29 cellular contexts compared by ENCODE assay signal in genomic region chr1:158649052-158649451, GRCh38. TPM values are rescaled to one million over a fixed set of nuclear protein-coding genes. Genes with fewer than 3 reads are reported as not detected.
A peak's percentile ranks its signal among the peaks of the same experiment; 100 is the strongest.
DNase-seq lines count a peak whose midpoint lies in the region; ATAC-seq and TF ChIP-seq lines count a peak whose summit lies in the region.
"Had no signal": no experiment of that assay in that cellular context is flagged by ENCODE, and none has a peak within 500 bp of the region (broad histone marks: within the 10 kb centered on the region; RNA-seq: fewer than 3 reads in every experiment).

No MANE protein-coding gene starts in this region.

- no peak overlapping the region for H3K4me2 ChIP-seq in OCI-LY3 (ENCODE audit: low read length)
- H3K4me2 ChIP-seq: SK-N-SH had no signal

- no peak overlapping the region for H3K27ac ChIP-seq in OCI-LY3 (ENCODE audit: low read length)
- no peak overlapping the region for H3K27ac ChIP-seq in endodermal cell (ENCODE audit: low read depth, low read length)
- H3K27ac ChIP-seq in uterus, result no peak overlapping the region
- H3K27ac ChIP-seq: HL-60 had no signal

- H3K27me3 Mint-ChIP-seq in endodermal cell (ENCODE audit: insufficient read depth), result no peaks in the 10 kb centered on the region
- H3K27me3 Mint-ChIP-seq: stimulated activated naive B cell treated with anti-CD40 and anti-IgM and Interleukin-4, amounts not matched to agents 10 μg/mL and 1 μg/mL and 100 μg/mL, for 72 hours had no signal

- no peaks in the 10 kb centered on the region for H3K4me1 Mint-ChIP-seq in endodermal cell

- no peak overlapping the region for H3K4me3 ChIP-seq in GM06990 (replicated peaks; ENCODE audit: low read depth, low read length)
- no peak overlapping the region for H3K4me3 ChIP-seq in OCI-LY3 (ENCODE audit: low read length)
- no peak overlapping the region for H3K4me3 ChIP-seq in endodermal cell (ENCODE audit: low read length)
- H3K4me3 ChIP-seq in uterus, result no peak overlapping the region

- ATAC-seq in GM18867 (IDR thresholded peaks at IDR 0.05; ENCODE audit: unreplicated experiment), result peak; percentile 66
- ATAC-seq in Right ventricle myocardium inferior, result no peak
- ATAC-seq: left colon; stimulated activated naive B cell treated with anti-CD40 and anti-IgM and Interleukin-4, amounts not matched to agents 10 μg/mL and 1 μg/mL and 100 μg/mL, for 72 hours had no signal

- no peaks in the 10 kb centered on the region for H4K20me1 ChIP-seq in OCI-LY3 (ENCODE audit: insufficient read depth, low read length)

- H3K9ac ChIP-seq in OCI-LY3 (ENCODE audit: low read length), result no peak overlapping the region
- H3K9ac ChIP-seq in endodermal cell (ENCODE audit: extremely low read depth, low read length, poor library complexity, severe bottlenecking), result no peak overlapping the region
- H3K9ac ChIP-seq: SK-N-SH had no signal

- no peaks in the 10 kb centered on the region for H3K79me2 ChIP-seq in OCI-LY3 (ENCODE audit: low read length)

- peak; percentile 23 for TF ChIP-seq CTCF in GM06990 (IDR thresholded peaks at IDR 0.05; ENCODE audit: insufficient read depth, low read length, poor library complexity, severe bottlenecking)
- TF ChIP-seq CTCF in OCI-LY3 (IDR thresholded peaks at IDR 0.05; ENCODE audit: low read depth, low read length), result peak; percentile 59
- TF ChIP-seq CTCF in endodermal cell (conservative IDR thresholded peaks at IDR 0.05), result peak; percentile 53
- no peak for TF ChIP-seq CTCF in uterus (IDR thresholded peaks at IDR 0.05)

- H2AFZ ChIP-seq in OCI-LY3 (ENCODE audit: low read depth, low read length), result no peak overlapping the region

- DNase-seq in GM06990 (ENCODE audit: extremely low read depth, insufficient read length), result no peak
- DNase-seq in endodermal cell, result no peak
- no peak for DNase-seq in uterus
- no peak for DNase-seq in HPDE6-E6E7 (ENCODE audit: extremely low spot score)
- no peak for DNase-seq in Right ventricle myocardium inferior (ENCODE audit: missing footprints)
- DNase-seq: activated naive CD4-positive, alpha-beta T cell treated with anti-CD3 and anti-CD28 coated beads, Interleukin-2, amount 50 U/mL, for 16 hours; activated T-cell treated with anti-CD3 and anti-CD28 coated beads, Interleukin-2, amount 50 U/mL, for 48 hours; dermis blood vessel endothelial cell; DMS79; GOT3; IMR-90; left colon; mesenchymal stem cell; MV-4-11; NCI-H1694 treated with DMSO at 0.1 percent for 48 hours; NCI-H2171 treated with DMSO at 0.1 percent for 48 hours; NCI-H748 treated with DMSO at 0.1 percent for 48 hours; retina; SK-N-SH; stimulated activated CD4-positive, alpha-beta T cell treated with anti-CD3 and anti-CD28 coated beads, Interleukin-2, amount 100 ng/mL, for 48 hours; stimulated activated naive B cell treated with anti-CD40 and anti-IgM and Interleukin-4, amounts not matched to agents 10 μg/mL and 1 μg/mL and 100 μg/mL, for 72 hours had no signal

- H3K9me3 Mint-ChIP-seq in endodermal cell, result no peaks in the 10 kb centered on the region
- H3K9me3 Mint-ChIP-seq: stimulated activated naive B cell treated with anti-CD40 and anti-IgM and Interleukin-4, amounts not matched to agents 10 μg/mL and 1 μg/mL and 100 μg/mL, for 72 hours had no signal

- H3K27ac Mint-ChIP-seq in endodermal cell, result no peak overlapping the region
- H3K27ac Mint-ChIP-seq: stimulated activated naive B cell treated with anti-CD40 and anti-IgM and Interleukin-4, amounts not matched to agents 10 μg/mL and 1 μg/mL and 100 μg/mL, for 72 hours had no signal

- H3K9me3 ChIP-seq in OCI-LY3 (ENCODE audit: insufficient read depth, low read length) (no peaks in the 10 kb centered on the region), endodermal cell (ENCODE audit: control insufficient read depth, low read length) (no peaks in the 10 kb centered on the region), uterus (no peaks in the 10 kb centered on the region)
- H3K9me3 ChIP-seq: SK-N-SH had no signal

- intact Hi-C loops in uterus (cut with DNase I; ENCODE audit: low total_unique reads) (no loop called here), Right ventricle myocardium inferior (cut with DNase I) (no loop called here)

- peaks cover 19% of the 10 kb centered on the region for H3K4me1 ChIP-seq in OCI-LY3 (ENCODE audit: low read length)
- H3K4me1 ChIP-seq in endodermal cell (ENCODE audit: control insufficient read depth, insufficient read depth, low read length), result no peaks in the 10 kb centered on the region
- H3K4me1 ChIP-seq in uterus, result no peaks in the 10 kb centered on the region

- H3K27me3 ChIP-seq in GM06990 (replicated peaks; ENCODE audit: control insufficient read depth, insufficient read depth, low read length) (no peaks in the 10 kb centered on the region), OCI-LY3 (ENCODE audit: low read depth, low read length) (no peaks in the 10 kb centered on the region), endodermal cell (ENCODE audit: control insufficient read depth, insufficient read depth, low read length, poor library complexity, severe bottlenecking) (no peaks in the 10 kb centered on the region), uterus (no peaks in the 10 kb centered on the region)

- no peak overlapping the region for H3K4me3 Mint-ChIP-seq in endodermal cell
- H3K4me3 Mint-ChIP-seq: stimulated activated naive B cell treated with anti-CD40 and anti-IgM and Interleukin-4, amounts not matched to agents 10 μg/mL and 1 μg/mL and 100 μg/mL, for 72 hours had no signal

- no peaks in the 10 kb centered on the region for H3K36me3 Mint-ChIP-seq in endodermal cell (ENCODE audit: low read depth)
- H3K36me3 Mint-ChIP-seq: stimulated activated naive B cell treated with anti-CD40 and anti-IgM and Interleukin-4, amounts not matched to agents 10 μg/mL and 1 μg/mL and 100 μg/mL, for 72 hours had no signal

- H3K36me3 ChIP-seq in GM06990 (ENCODE audit: control insufficient read depth, insufficient read depth, low read length), result no peaks in the 10 kb centered on the region
- no peaks in the 10 kb centered on the region for H3K36me3 ChIP-seq in OCI-LY3 (replicated peaks; ENCODE audit: low read depth, low read length)
- no peaks in the 10 kb centered on the region for H3K36me3 ChIP-seq in endodermal cell (ENCODE audit: control insufficient read depth, insufficient read depth, low read length)
- no peaks in the 10 kb centered on the region for H3K36me3 ChIP-seq in uterus

- TF ChIP-seq POLR2A in uterus (IDR thresholded peaks at IDR 0.05), result no peak

RNA-seq across cellular contexts. Expression of gene SPTA1, which starts 37.5 kb away (rescaled TPM):
- total RNA-seq in endodermal cell (not detected), uterus (1 to 10 TPM in 1 of 4 donors, not detected in 3; 5.9 TPM), Right ventricle myocardium inferior (0.08 TPM)
- not detected for polyA plus RNA-seq in endodermal cell (2013, experiment 1 of 2)
- not detected for polyA plus RNA-seq in endodermal cell (2013, experiment 2 of 2)
- total RNA-seq: activated CD8-positive, alpha-beta memory T cell treated with anti-CD3 and anti-CD28 coated beads for 36 hours; IMR-90; left colon had no signal
- polyA plus RNA-seq: IMR-90, SK-N-SH had no signal

RNA-seq across cellular contexts. Expression of gene OR10Z1, which starts 44.0 kb away (rescaled TPM):
- not detected for total RNA-seq in endodermal cell
- not detected for polyA plus RNA-seq in endodermal cell (2013, experiment 1 of 2)
- polyA plus RNA-seq in endodermal cell (2013, experiment 2 of 2), result not detected
- not detected for total RNA-seq in uterus
- not detected for total RNA-seq in Right ventricle myocardium inferior
- total RNA-seq: activated CD8-positive, alpha-beta memory T cell treated with anti-CD3 and anti-CD28 coated beads for 36 hours; cardiac septum; dermis blood vessel endothelial cell; endothelial cell of umbilical vein; IMR-90; left colon; omental fat pad; temporal lobe had no signal
- polyA plus RNA-seq: endothelial cell of umbilical vein, IMR-90, SK-N-SH had no signal

RNA-seq across cellular contexts. Expression of gene OR6K2, which starts 51.4 kb away (rescaled TPM):
- not detected for total RNA-seq in endodermal cell
- not detected for polyA plus RNA-seq in endodermal cell (2013, experiment 1 of 2)
- polyA plus RNA-seq in endodermal cell (2013, experiment 2 of 2), result not detected
- total RNA-seq in uterus, result not detected
- not detected for total RNA-seq in Right ventricle myocardium inferior
- total RNA-seq: activated CD8-positive, alpha-beta memory T cell treated with anti-CD3 and anti-CD28 coated beads for 36 hours; cardiac septum; dermis blood vessel endothelial cell; endothelial cell of umbilical vein; IMR-90; left colon; omental fat pad; temporal lobe had no signal
- polyA plus RNA-seq: endothelial cell of umbilical vein, IMR-90, SK-N-SH had no signal

Comparison
In these comparisons a context has a peak if more than half of its experiments do, and no peak if none do; other contexts are left out.
1. CTCF ChIP-seq: peak in GM06990 (single experiment), OCI-LY3 (single experiment) and endodermal cell (single experiment); none in uterus (0 of 4).